In genomic region chr5:135217669-135218485, GRCh38 we compare ENCODE assay signal across 13 cellular contexts.
DNase-seq lines count a peak whose midpoint lies in the region; ATAC-seq and TF ChIP-seq lines count a peak whose summit lies in the region.
"Had no signal": no experiment of that assay in that cellular context is flagged by ENCODE, and none has a peak within 500 bp of the region (broad histone marks: within the 10 kb centered on the region; RNA-seq: fewer than 3 reads in every experiment).

No MANE protein-coding gene starts in this region.

- H3K36me3 ChIP-seq in WERI-Rb-1, result no peaks in the 10 kb centered on the region
- H3K36me3 ChIP-seq: thyroid gland had no signal

- H3K27ac ChIP-seq in WERI-Rb-1, result no peak overlapping the region; the same call in 1 of the 2 replicates
- H3K27ac ChIP-seq: thyroid gland had no signal

- peak; percentile 59 for TF ChIP-seq CTCF in WERI-Rb-1 (IDR thresholded peaks at IDR 0.05; ENCODE audit: low read depth, low read length)

- no peak overlapping the region for H3K4me3 ChIP-seq in WERI-Rb-1 (ENCODE audit: low read depth, low read length)
- H3K4me3 ChIP-seq: smooth muscle cell, thyroid gland had no signal

- no peak for ATAC-seq in HG03571 (IDR thresholded peaks at IDR 0.05; ENCODE audit: unreplicated experiment)

- no peaks in the 10 kb centered on the region for H3K27me3 ChIP-seq in WERI-Rb-1 (ENCODE audit: insufficient read depth, low read depth, severe bottlenecking)
- H3K27me3 ChIP-seq: thyroid gland had no signal

- peak; percentile 16 for DNase-seq in activated CD4-positive, CD25-positive, alpha-beta regulatory T cell treated with anti-CD3 and anti-CD28 coated beads, Interleukin-2, amount 50 U/mL, for 72 hours
- no peak for DNase-seq in activated CD4-positive, CD25-positive, alpha-beta regulatory T cell (lab: John Stamatoyannopoulos, UW)
- DNase-seq in WERI-Rb-1, result peak; percentile 39
- peak; percentile 54 for DNase-seq in islet precursor cell
- DNase-seq in ureter (ENCODE audit: low spot score), result peak; percentile 29
- no peak for DNase-seq in cerebellar nuclear complex (lab: John Stamatoyannopoulos, UW)
- no peak for DNase-seq in mucosa of gallbladder (ENCODE audit: low spot score)
- DNase-seq: GOT3, NCI-H510A, SHP77, thyroid gland had no signal

- no peaks in the 10 kb centered on the region for H3K9me3 ChIP-seq in WERI-Rb-1 (ENCODE audit: severe bottlenecking)
- H3K9me3 ChIP-seq: thyroid gland had no signal

Comparison
In these comparisons a context has a peak if more than half of its experiments do, and no peak if none do; other contexts are left out.
1. DNase-seq: peak in activated CD4-positive, CD25-positive, alpha-beta regulatory T cell treated with anti-CD3 and anti-CD28 coated beads, Interleukin-2, amount 50 U/mL, for 72 hours (single experiment), WERI-Rb-1 (single experiment), islet precursor cell (single experiment) and ureter (single experiment); none in activated CD4-positive, CD25-positive, alpha-beta regulatory T cell (0 of 4), cerebellar nuclear complex (0 of 2) and mucosa of gallbladder (single experiment).